ENCODE assay signal across 9 cellular contexts in the genomic region with DNA sequence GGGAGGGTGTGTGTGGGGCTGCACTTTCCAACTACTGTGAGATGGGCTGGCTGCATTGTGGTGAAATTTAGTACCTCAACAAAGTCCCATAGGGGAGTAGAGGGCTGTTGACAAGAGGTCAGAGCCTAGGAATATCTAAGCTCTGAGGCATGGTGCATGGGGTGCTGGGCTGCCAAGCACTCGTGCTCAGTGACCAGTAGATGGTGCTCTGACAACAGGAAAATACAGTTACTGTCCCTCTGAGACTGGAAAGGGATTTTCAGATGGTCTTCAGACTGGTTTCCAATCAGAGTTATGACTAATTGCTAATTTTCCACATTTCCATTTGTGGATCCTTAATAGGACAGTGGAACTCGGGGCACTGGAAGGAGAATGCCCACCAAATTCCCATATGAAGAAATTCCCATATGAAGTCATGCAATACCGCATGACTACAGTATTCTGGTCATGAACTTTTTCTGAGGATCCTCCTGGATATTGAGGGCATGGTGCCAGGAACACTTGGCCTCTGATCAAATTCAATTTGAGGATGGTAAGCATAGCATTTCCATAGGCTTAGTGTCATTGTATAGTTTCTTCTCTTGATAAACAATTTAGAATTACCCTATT. TPM values are rescaled to one million over a fixed set of nuclear protein-coding genes. Genes with fewer than 3 reads are reported as not detected.
DNase-seq lines count a peak whose midpoint lies in the region; ATAC-seq, FAIRE-seq and TF ChIP-seq lines count a peak whose summit lies in the region.
"Had no signal": no experiment of that assay in that cellular context is flagged by ENCODE, and none has a peak within 500 bp of the region (broad histone marks: within the 10 kb centered on the region; RNA-seq: fewer than 3 reads in every experiment).

No MANE protein-coding gene starts in this region.

- no peaks in the 10 kb centered on the region for H3K36me3 Mint-ChIP-seq in activated CD8-positive, alpha-beta memory T cell treated with anti-CD3 and anti-CD28 coated beads, Interleukin-2, amount 10 ng/mL, durations not matched to agents 7 days and 5 days

- no peak overlapping the region for H3K4me3 ChIP-seq in bronchial epithelial cell (ENCODE audit: low read depth, low read length)

- no peaks in the 10 kb centered on the region for H3K9me3 Mint-ChIP-seq in activated CD8-positive, alpha-beta memory T cell treated with anti-CD3 and anti-CD28 coated beads, Interleukin-2, amount 10 ng/mL, durations not matched to agents 7 days and 5 days (ENCODE audit: low read depth)

- TF ChIP-seq CTCF in bronchial epithelial cell (IDR thresholded peaks at IDR 0.05; ENCODE audit: insufficient read depth, low read length, severe bottlenecking): peak; percentile 81

- H3K4me3 Mint-ChIP-seq in activated CD8-positive, alpha-beta memory T cell treated with anti-CD3 and anti-CD28 coated beads, Interleukin-2, amount 10 ng/mL, durations not matched to agents 7 days and 5 days: no peak overlapping the region

- DNase-seq in activated CD8-positive, alpha-beta memory T cell treated with anti-CD3 and anti-CD28 coated beads, Interleukin-2, amount 10 ng/mL, durations not matched to agents 7 days and 5 days: peak; percentile 47
- no peak for DNase-seq in activated CD8-positive, alpha-beta memory T cell treated with anti-CD3 and anti-CD28 coated beads for 24 hours
- DNase-seq in LoVo (ENCODE audit: low spot score) (peak; percentile 57), RKO (ENCODE audit: low spot score) (peak; percentile 74), bronchial epithelial cell (ENCODE audit: low read depth) (peak; percentile 69), kidney glomerular epithelial cell (lab: John Stamatoyannopoulos, UW) (peak; percentile 43), superior temporal gyrus (ENCODE audit: extremely low spot score) (peak; percentile 92)

- H3K4me1 Mint-ChIP-seq in activated CD8-positive, alpha-beta memory T cell treated with anti-CD3 and anti-CD28 coated beads, Interleukin-2, amount 10 ng/mL, durations not matched to agents 7 days and 5 days: peaks cover 3% of the 10 kb centered on the region

- CTCF ChIA-PET in activated CD8-positive, alpha-beta memory T cell treated with anti-CD3 and anti-CD28 coated beads, Interleukin-2, amount 10 ng/mL, durations not matched to agents 7 days and 5 days (lab: Charles Lee): interaction anchor here (0.6 to 3.6 kb wide), 15 partner anchors 12 to 650 kb away, joined by 3 to 15 read pairs (median 4); no protein-coding TSS in a partner anchor

- H3K27me3 ChIP-seq in bronchial epithelial cell (ENCODE audit: control insufficient read depth, insufficient read depth, low read length): peaks cover 25% of the 10 kb centered on the region

- H3K36me3 ChIP-seq in bronchial epithelial cell (ENCODE audit: control insufficient read depth, insufficient read depth, low read length): no peaks in the 10 kb centered on the region

- FAIRE-seq in bronchial epithelial cell (lab: Jason Lieb, UNC): no peak
- FAIRE-seq: G401.6 had no signal

- peaks cover 51% of the 10 kb centered on the region for H3K27me3 Mint-ChIP-seq in activated CD8-positive, alpha-beta memory T cell treated with anti-CD3 and anti-CD28 coated beads, Interleukin-2, amount 10 ng/mL, durations not matched to agents 7 days and 5 days

- no peak overlapping the region for H3K27ac Mint-ChIP-seq in activated CD8-positive, alpha-beta memory T cell treated with anti-CD3 and anti-CD28 coated beads, Interleukin-2, amount 10 ng/mL, durations not matched to agents 7 days and 5 days

- peak; percentile 55 for ATAC-seq in activated CD8-positive, alpha-beta memory T cell treated with anti-CD3 and anti-CD28 coated beads, Interleukin-2, amount 10 ng/mL, durations not matched to agents 7 days and 5 days
- peak; percentile 43 for ATAC-seq in GM21576 (IDR thresholded peaks at IDR 0.05; ENCODE audit: unreplicated experiment)

RNA-seq across cellular contexts. Expression of gene CACNA1E, which starts 4.1 kb away (rescaled TPM):
- not detected for total RNA-seq in activated CD8-positive, alpha-beta memory T cell treated with anti-CD3 and anti-CD28 coated beads, Interleukin-2, amount 10 ng/mL, durations not matched to agents 7 days and 5 days
- total RNA-seq in bronchial epithelial cell: under 0.01 TPM in 1 of 2 replicates, not detected in the other
